Comparison of ENCODE assay signal across 27 cellular contexts in genomic region chr2:22748909-22749308, GRCh38.
DNase-seq lines count a peak whose midpoint lies in the region; ATAC-seq and TF ChIP-seq lines count a peak whose summit lies in the region.
"Had no signal": no experiment of that assay in that cellular context is flagged by ENCODE, and none has a peak within 500 bp of the region (broad histone marks: within the 10 kb centered on the region; RNA-seq: fewer than 3 reads in every experiment).

No MANE protein-coding gene starts in this region.

- peak; percentile 92 for ATAC-seq in GM18508 (IDR thresholded peaks at IDR 0.05; ENCODE audit: insufficient read depth, unreplicated experiment)
- peak; percentile 53 for ATAC-seq in GM19397 (IDR thresholded peaks at IDR 0.05; ENCODE audit: unreplicated experiment)
- ATAC-seq in HG02763 (IDR thresholded peaks at IDR 0.05; ENCODE audit: unreplicated experiment) = peak; percentile 62
- peak; percentile 84 for ATAC-seq in HG03378 (IDR thresholded peaks at IDR 0.05; ENCODE audit: unreplicated experiment)
- ATAC-seq: naive thymus-derived CD8-positive, alpha-beta T cell; Right ventricle myocardium inferior had no signal

- H3K27me3 Mint-ChIP-seq in endothelial cell (ENCODE audit: unreplicated experiment) = no peaks in the 10 kb centered on the region
- H3K27me3 Mint-ChIP-seq: activated B cell treated with CpG ODN at 0.5 μM for 24 hours; activated naive CD8-positive, alpha-beta T cell treated with anti-CD3 and anti-CD28 coated beads, Interleukin-2, amount 10 ng/mL, durations not matched to agents 7 days and 5 days; B cell; stimulated activated naive CD8-positive, alpha-beta T cell treated with anti-CD3 and anti-CD28 coated beads, Interleukin-15, Interleukin-2, amounts not matched to agents 100 ng/mL and 50 ng/mL, for 24 hours had no signal

- TF ChIP-seq CTCF in endothelial cell (IDR thresholded peaks at IDR 0.05; ENCODE audit: unreplicated experiment) = no peak

- H3K9me3 Mint-ChIP-seq in endothelial cell (ENCODE audit: unreplicated experiment) = no peaks in the 10 kb centered on the region
- H3K9me3 Mint-ChIP-seq: activated B cell treated with CpG ODN at 0.5 μM for 24 hours had no signal

- H3K4me3 Mint-ChIP-seq in endothelial cell (ENCODE audit: unreplicated experiment) = no peak overlapping the region
- H3K4me3 Mint-ChIP-seq: activated B cell treated with CpG ODN at 0.5 μM for 24 hours; activated naive CD8-positive, alpha-beta T cell treated with anti-CD3 and anti-CD28 coated beads, Interleukin-2, amount 10 ng/mL, durations not matched to agents 7 days and 5 days; B cell; naive thymus-derived CD8-positive, alpha-beta T cell; stimulated activated naive CD8-positive, alpha-beta T cell treated with anti-CD3 and anti-CD28 coated beads, Interleukin-15, Interleukin-2, amounts not matched to agents 100 ng/mL and 50 ng/mL, for 24 hours had no signal

- DNase-seq in DMS 273 (lab: John Stamatoyannopoulos, UW; ENCODE audit: unreplicated experiment) = no peak
- no peak for DNase-seq in endothelial cell (ENCODE audit: low spot score)
- DNase-seq in NCI-H446 treated with DMSO at 0.1 percent for 48 hours (lab: John Stamatoyannopoulos, UW) = no peak
- DNase-seq in DMS153 (lab: John Stamatoyannopoulos, UW) = no peak
- DNase-seq: activated B cell treated with CpG ODN at 0.5 μM for 24 hours; activated CD4-positive, alpha-beta T cell treated with anti-CD3 and anti-CD28 coated beads, Interleukin-2, amount 50 U/mL, for 4 hours; activated effector memory CD4-positive, alpha-beta T cell treated with Interleukin-2 at 50 U/mL for 16 hours; activated naive CD8-positive, alpha-beta T cell treated with anti-CD3 and anti-CD28 coated beads, Interleukin-2, amount 10 ng/mL, durations not matched to agents 7 days and 5 days; cerebellar nuclear complex; DMS79 treated with DMSO at 0.1 percent for 48 hours; Kasumi-1; naive thymus-derived CD8-positive, alpha-beta T cell; NCI-H1048; NCI-H2029 treated with DMSO at 0.1 percent for 48 hours; NCI-H226; OCI-M1; ovary; stimulated activated CD4-positive, alpha-beta T cell treated with anti-CD3 and anti-CD28 coated beads, Interleukin-12 subunit alpha, Interleukin-12 subunit beta, amount 100 ng/mL, for 4 hours; T1000; thyroid gland had no signal

- H3K4me1 Mint-ChIP-seq in endothelial cell (ENCODE audit: unreplicated experiment) = peaks cover 4% of the 10 kb centered on the region
- H3K4me1 Mint-ChIP-seq: activated B cell treated with CpG ODN at 0.5 μM for 24 hours; activated naive CD8-positive, alpha-beta T cell treated with anti-CD3 and anti-CD28 coated beads, Interleukin-2, amount 10 ng/mL, durations not matched to agents 7 days and 5 days; B cell; naive thymus-derived CD8-positive, alpha-beta T cell had no signal

- H3K36me3 Mint-ChIP-seq in endothelial cell (ENCODE audit: low read depth, unreplicated experiment) = no peaks in the 10 kb centered on the region
- H3K36me3 Mint-ChIP-seq: activated naive CD8-positive, alpha-beta T cell treated with anti-CD3 and anti-CD28 coated beads, Interleukin-2, amount 10 ng/mL, durations not matched to agents 7 days and 5 days; naive thymus-derived CD8-positive, alpha-beta T cell had no signal

- no peak overlapping the region for H3K27ac Mint-ChIP-seq in endothelial cell (ENCODE audit: unreplicated experiment)
- H3K27ac Mint-ChIP-seq: activated B cell treated with CpG ODN at 0.5 μM for 24 hours; activated naive CD8-positive, alpha-beta T cell treated with anti-CD3 and anti-CD28 coated beads, Interleukin-2, amount 10 ng/mL, durations not matched to agents 7 days and 5 days; B cell; naive thymus-derived CD8-positive, alpha-beta T cell; stimulated activated naive CD8-positive, alpha-beta T cell treated with anti-CD3 and anti-CD28 coated beads, Interleukin-15, Interleukin-2, amounts not matched to agents 100 ng/mL and 50 ng/mL, for 24 hours had no signal
